1 cellular context compared by ENCODE assay signal in genomic region chr2:27123302-27124150, GRCh38.
TF ChIP-seq lines count a peak whose summit lies in the region.

Gene ABHD1, plus strand, starts transcription at chr2:27123815. Its CDS starts 134 bp downstream, at chr2:27123949.

TF ChIP-seq in HepG2, 621 proteins besides CTCF, POLR2A, EP300 and RAD21 (continued from another document and continues in another):
- TF ChIP-seq, protein P1, sequence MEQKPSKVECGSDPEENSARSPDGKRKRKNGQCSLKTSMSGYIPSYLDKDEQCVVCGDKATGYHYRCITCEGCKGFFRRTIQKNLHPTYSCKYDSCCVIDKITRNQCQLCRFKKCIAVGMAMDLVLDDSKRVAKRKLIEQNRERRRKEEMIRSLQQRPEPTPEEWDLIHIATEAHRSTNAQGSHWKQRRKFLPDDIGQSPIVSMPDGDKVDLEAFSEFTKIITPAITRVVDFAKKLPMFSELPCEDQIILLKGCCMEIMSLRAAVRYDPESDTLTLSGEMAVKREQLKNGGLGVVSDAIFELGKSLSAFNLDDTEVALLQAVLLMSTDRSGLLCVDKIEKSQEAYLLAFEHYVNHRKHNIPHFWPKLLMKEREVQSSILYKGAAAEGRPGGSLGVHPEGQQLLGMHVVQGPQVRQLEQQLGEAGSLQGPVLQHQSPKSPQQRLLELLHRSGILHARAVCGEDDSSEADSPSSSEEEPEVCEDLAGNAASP (CRISPR knock-in tag; IDR thresholded peaks at IDR 0.05; ENCODE audit: borderline replicate concordance): no peak; the same call in 1 of the 2 replicates
- TF ChIP-seq YY1 (IDR thresholded peaks at IDR 0.05; ENCODE audit: insufficient read depth, insufficient replicate concordance, low read depth, low read length) (peak; percentile 92), CBFB (CRISPR knock-in tag; IDR thresholded peaks at IDR 0.05) (0 out of 2 replicates have a peak, but pooled peaks have one; percentile 19), ZNF670 (CRISPR knock-in tag; IDR thresholded peaks at IDR 0.05; ENCODE audit: borderline replicate concordance) (no peak; the same call in 1 of the 2 replicates), FOXO4 (CRISPR knock-in tag; conservative IDR thresholded peaks at IDR 0.05) (no peak), DPF2 (CRISPR knock-in tag; IDR thresholded peaks at IDR 0.05; ENCODE audit: borderline replicate concordance, low read depth) (0 out of 2 replicates have a peak, but pooled peaks have one; percentile 34), ADNP (CRISPR knock-in tag; IDR thresholded peaks at IDR 0.05) (no peak), ZMYM3 (CRISPR knock-in tag; IDR thresholded peaks at IDR 0.05) (peak; percentile 28; the same call in 1 of the 2 replicates), KAT8 (CRISPR knock-in tag; IDR thresholded peaks at IDR 0.05) (peak; percentile 59; the same call in 1 of the 2 replicates), GABPA (IDR thresholded peaks at IDR 0.05; ENCODE audit: low read depth, low read length) (no peak), GABPA (CRISPR knock-in tag; IDR thresholded peaks at IDR 0.05; ENCODE audit: low read depth) (no peak), FOXA1 (IDR thresholded peaks at IDR 0.05) (no peak), FOXA1 (CRISPR knock-in tag; IDR thresholded peaks at IDR 0.05) (no peak), RFXAP (CRISPR knock-in tag; IDR thresholded peaks at IDR 0.05; ENCODE audit: borderline replicate concordance) (peak; percentile 18; the same call in 1 of the 2 replicates), CBX2 (IDR thresholded peaks at IDR 0.05; ENCODE audit: low read depth, low read length) (no peak), CBX2 (CRISPR knock-in tag; IDR thresholded peaks at IDR 0.05; ENCODE audit: low read depth) (peak; percentile 84), SMAD9 (CRISPR knock-in tag; IDR thresholded peaks at IDR 0.05) (peak; percentile 25; the same call in 1 of the 2 replicates), KMT2A (CRISPR knock-in tag; IDR thresholded peaks at IDR 0.05) (no peak), ZNF678 (CRISPR knock-in tag; IDR thresholded peaks at IDR 0.05) (no peak; the same call in 1 of the 2 replicates), ZFP41 (CRISPR knock-in tag; IDR thresholded peaks at IDR 0.05; ENCODE audit: borderline replicate concordance) (peak; percentile 86; the same call in 1 of the 2 replicates), NKX3-1 (CRISPR knock-in tag; IDR thresholded peaks at IDR 0.05) (no peak), RARA (CRISPR knock-in tag; IDR thresholded peaks at IDR 0.05) (peak; percentile 43; the same call in 1 of the 2 replicates), SALL1 (CRISPR knock-in tag; IDR thresholded peaks at IDR 0.05) (peak; percentile 75), MBNL3 (CRISPR knock-in tag; conservative IDR thresholded peaks at IDR 0.05) (no peak), RFXANK (CRISPR knock-in tag; IDR thresholded peaks at IDR 0.05) (no peak), DMAP1 (CRISPR knock-in tag; IDR thresholded peaks at IDR 0.05) (peak; percentile 45; the same call in 1 of the 2 replicates), ZNF331 (CRISPR knock-in tag; IDR thresholded peaks at IDR 0.05) (peak; percentile 40; the same call in 1 of the 2 replicates), ZSCAN20 (CRISPR knock-in tag; IDR thresholded peaks at IDR 0.05; ENCODE audit: borderline replicate concordance) (no peak), CCAR2 (optimal IDR thresholded peaks at IDR 0.05; ENCODE audit: low read depth, low read length) (no peak), ZNF567 (CRISPR knock-in tag; IDR thresholded peaks at IDR 0.05; ENCODE audit: borderline replicate concordance) (no peak)
- TF ChIP-seq, protein P2, sequence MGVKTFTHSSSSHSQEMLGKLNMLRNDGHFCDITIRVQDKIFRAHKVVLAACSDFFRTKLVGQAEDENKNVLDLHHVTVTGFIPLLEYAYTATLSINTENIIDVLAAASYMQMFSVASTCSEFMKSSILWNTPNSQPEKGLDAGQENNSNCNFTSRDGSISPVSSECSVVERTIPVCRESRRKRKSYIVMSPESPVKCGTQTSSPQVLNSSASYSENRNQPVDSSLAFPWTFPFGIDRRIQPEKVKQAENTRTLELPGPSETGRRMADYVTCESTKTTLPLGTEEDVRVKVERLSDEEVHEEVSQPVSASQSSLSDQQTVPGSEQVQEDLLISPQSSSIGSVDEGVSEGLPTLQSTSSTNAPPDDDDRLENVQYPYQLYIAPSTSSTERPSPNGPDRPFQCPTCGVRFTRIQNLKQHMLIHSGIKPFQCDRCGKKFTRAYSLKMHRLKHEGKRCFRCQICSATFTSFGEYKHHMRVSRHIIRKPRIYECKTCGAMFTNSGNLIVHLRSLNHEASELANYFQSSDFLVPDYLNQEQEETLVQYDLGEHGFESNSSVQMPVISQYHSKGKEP (CRISPR knock-in tag; IDR thresholded peaks at IDR 0.05): no peak
- TF ChIP-seq, protein P3, sequence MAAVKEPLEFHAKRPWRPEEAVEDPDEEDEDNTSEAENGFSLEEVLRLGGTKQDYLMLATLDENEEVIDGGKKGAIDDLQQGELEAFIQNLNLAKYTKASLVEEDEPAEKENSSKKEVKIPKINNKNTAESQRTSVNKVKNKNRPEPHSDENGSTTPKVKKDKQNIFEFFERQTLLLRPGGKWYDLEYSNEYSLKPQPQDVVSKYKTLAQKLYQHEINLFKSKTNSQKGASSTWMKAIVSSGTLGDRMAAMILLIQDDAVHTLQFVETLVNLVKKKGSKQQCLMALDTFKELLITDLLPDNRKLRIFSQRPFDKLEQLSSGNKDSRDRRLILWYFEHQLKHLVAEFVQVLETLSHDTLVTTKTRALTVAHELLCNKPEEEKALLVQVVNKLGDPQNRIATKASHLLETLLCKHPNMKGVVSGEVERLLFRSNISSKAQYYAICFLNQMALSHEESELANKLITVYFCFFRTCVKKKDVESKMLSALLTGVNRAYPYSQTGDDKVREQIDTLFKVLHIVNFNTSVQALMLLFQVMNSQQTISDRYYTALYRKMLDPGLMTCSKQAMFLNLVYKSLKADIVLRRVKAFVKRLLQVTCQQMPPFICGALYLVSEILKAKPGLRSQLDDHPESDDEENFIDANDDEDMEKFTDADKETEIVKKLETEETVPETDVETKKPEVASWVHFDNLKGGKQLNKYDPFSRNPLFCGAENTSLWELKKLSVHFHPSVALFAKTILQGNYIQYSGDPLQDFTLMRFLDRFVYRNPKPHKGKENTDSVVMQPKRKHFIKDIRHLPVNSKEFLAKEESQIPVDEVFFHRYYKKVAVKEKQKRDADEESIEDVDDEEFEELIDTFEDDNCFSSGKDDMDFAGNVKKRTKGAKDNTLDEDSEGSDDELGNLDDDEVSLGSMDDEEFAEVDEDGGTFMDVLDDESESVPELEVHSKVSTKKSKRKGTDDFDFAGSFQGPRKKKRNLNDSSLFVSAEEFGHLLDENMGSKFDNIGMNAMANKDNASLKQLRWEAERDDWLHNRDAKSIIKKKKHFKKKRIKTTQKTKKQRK (IDR thresholded peaks at IDR 0.05; ENCODE audit: low read length): no peak
- TF ChIP-seq, protein P4, sequence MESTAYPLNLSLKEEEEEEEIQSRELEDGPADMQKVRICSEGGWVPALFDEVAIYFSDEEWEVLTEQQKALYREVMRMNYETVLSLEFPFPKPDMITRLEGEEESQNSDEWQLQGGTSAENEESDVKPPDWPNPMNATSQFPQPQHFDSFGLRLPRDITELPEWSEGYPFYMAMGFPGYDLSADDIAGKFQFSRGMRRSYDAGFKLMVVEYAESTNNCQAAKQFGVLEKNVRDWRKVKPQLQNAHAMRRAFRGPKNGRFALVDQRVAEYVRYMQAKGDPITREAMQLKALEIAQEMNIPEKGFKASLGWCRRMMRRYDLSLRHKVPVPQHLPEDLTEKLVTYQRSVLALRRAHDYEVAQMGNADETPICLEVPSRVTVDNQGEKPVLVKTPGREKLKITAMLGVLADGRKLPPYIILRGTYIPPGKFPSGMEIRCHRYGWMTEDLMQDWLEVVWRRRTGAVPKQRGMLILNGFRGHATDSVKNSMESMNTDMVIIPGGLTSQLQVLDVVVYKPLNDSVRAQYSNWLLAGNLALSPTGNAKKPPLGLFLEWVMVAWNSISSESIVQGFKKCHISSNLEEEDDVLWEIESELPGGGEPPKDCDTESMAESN (CRISPR knock-in tag; conservative IDR thresholded peaks at IDR 0.05): peak; percentile 57; the same call in 1 of the 2 replicates
- TF ChIP-seq, protein P5, sequence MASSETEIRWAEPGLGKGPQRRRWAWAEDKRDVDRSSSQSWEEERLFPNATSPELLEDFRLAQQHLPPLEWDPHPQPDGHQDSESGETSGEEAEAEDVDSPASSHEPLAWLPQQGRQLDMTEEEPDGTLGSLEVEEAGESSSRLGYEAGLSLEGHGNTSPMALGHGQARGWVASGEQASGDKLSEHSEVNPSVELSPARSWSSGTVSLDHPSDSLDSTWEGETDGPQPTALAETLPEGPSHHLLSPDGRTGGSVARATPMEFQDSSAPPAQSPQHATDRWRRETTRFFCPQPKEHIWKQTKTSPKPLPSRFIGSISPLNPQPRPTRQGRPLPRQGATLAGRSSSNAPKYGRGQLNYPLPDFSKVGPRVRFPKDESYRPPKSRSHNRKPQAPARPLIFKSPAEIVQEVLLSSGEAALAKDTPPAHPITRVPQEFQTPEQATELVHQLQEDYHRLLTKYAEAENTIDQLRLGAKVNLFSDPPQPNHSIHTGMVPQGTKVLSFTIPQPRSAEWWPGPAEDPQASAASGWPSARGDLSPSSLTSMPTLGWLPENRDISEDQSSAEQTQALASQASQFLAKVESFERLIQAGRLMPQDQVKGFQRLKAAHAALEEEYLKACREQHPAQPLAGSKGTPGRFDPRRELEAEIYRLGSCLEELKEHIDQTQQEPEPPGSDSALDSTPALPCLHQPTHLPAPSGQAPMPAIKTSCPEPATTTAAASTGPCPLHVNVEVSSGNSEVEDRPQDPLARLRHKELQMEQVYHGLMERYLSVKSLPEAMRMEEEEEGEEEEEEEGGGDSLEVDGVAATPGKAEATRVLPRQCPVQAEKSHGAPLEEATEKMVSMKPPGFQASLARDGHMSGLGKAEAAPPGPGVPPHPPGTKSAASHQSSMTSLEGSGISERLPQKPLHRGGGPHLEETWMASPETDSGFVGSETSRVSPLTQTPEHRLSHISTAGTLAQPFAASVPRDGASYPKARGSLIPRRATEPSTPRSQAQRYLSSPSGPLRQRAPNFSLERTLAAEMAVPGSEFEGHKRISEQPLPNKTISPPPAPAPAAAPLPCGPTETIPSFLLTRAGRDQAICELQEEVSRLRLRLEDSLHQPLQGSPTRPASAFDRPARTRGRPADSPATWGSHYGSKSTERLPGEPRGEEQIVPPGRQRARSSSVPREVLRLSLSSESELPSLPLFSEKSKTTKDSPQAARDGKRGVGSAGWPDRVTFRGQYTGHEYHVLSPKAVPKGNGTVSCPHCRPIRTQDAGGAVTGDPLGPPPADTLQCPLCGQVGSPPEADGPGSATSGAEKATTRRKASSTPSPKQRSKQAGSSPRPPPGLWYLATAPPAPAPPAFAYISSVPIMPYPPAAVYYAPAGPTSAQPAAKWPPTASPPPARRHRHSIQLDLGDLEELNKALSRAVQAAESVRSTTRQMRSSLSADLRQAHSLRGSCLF (CRISPR knock-in tag; IDR thresholded peaks at IDR 0.05; ENCODE audit: borderline replicate concordance): no peak
- TF ChIP-seq, protein P6, sequence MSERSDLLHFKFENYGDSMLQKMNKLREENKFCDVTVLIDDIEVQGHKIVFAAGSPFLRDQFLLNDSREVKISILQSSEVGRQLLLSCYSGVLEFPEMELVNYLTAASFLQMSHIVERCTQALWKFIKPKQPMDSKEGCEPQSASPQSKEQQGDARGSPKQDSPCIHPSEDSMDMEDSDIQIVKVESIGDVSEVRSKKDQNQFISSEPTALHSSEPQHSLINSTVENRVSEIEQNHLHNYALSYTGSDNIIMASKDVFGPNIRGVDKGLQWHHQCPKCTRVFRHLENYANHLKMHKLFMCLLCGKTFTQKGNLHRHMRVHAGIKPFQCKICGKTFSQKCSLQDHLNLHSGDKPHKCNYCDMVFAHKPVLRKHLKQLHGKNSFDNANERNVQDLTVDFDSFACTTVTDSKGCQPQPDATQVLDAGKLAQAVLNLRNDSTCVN (CRISPR knock-in tag; IDR thresholded peaks at IDR 0.05; ENCODE audit: borderline replicate concordance): no peak
- TF ChIP-seq, protein P7, sequence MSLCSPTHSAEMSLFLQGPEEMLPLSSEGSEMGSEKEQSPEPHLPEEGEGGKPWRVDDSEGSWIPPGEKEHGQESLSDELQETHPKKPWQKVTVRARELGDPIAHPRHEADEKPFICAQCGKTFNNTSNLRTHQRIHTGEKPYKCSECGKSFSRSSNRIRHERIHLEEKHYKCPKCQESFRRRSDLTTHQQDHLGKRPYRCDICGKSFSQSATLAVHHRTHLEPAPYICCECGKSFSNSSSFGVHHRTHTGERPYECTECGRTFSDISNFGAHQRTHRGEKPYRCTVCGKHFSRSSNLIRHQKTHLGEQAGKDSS (CRISPR knock-in tag; IDR thresholded peaks at IDR 0.05; ENCODE audit: borderline replicate concordance, low read depth): peak; percentile 93
- TF ChIP-seq, protein P8, sequence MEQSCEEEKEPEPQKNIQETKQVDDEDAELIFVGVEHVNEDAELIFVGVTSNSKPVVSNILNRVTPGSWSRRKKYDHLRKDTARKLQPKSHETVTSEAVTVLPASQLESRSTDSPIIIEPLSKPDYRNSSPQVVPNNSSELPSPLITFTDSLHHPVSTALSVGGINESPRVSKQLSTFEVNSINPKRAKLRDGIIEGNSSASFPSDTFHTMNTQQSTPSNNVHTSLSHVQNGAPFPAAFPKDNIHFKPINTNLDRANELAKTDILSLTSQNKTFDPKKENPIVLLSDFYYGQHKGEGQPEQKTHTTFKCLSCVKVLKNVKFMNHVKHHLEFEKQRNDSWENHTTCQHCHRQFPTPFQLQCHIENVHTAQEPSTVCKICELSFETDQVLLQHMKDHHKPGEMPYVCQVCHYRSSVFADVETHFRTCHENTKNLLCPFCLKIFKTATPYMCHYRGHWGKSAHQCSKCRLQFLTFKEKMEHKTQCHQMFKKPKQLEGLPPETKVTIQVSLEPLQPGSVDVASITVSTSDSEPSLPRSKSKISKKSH (CRISPR knock-in tag; IDR thresholded peaks at IDR 0.05; ENCODE audit: borderline replicate concordance): no peak
- TF ChIP-seq, protein P9, sequence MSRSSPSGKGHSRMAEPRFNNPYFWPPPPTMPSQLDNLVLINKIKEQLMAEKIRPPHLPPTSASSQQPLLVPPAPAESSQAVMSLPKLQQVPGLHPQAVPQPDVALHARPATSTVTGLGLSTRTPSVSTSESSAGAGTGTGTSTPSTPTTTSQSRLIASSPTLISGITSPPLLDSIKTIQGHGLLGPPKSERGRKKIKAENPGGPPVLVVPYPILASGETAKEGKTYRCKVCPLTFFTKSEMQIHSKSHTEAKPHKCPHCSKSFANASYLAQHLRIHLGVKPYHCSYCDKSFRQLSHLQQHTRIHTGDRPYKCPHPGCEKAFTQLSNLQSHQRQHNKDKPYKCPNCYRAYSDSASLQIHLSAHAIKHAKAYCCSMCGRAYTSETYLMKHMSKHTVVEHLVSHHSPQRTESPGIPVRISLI (CRISPR knock-in tag; IDR thresholded peaks at IDR 0.05; ENCODE audit: borderline replicate concordance): 0 out of 2 replicates have a peak, but pooled peaks have one; percentile 21
- TF ChIP-seq, protein P10, sequence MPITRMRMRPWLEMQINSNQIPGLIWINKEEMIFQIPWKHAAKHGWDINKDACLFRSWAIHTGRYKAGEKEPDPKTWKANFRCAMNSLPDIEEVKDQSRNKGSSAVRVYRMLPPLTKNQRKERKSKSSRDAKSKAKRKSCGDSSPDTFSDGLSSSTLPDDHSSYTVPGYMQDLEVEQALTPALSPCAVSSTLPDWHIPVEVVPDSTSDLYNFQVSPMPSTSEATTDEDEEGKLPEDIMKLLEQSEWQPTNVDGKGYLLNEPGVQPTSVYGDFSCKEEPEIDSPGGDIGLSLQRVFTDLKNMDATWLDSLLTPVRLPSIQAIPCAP (CRISPR knock-in tag; IDR thresholded peaks at IDR 0.05; ENCODE audit: low read depth): no peak
